Comparison of ENCODE assay signal across 20 cellular contexts in the genomic region with DNA sequence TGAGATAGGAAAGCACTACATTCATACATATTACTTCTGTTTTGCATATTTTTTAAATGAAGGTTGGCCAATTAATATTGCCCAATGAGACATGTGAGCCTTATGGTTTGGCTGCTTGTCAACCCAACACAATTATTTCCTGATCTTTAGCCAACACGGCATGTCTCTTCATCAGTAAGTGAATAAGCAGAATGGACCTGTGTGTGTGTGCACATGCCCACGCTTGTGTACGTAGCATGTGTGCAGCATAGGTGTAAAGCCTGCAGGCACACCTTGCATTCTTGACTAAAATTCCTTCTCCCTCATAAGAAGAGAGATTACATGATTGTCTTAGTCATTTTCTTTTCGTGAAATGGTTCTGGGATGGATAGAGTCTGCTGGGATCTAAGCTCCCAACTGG.
DNase-seq lines count a peak whose midpoint lies in the region; TF ChIP-seq lines count a peak whose summit lies in the region.
"Had no signal": no experiment of that assay in that cellular context is flagged by ENCODE, and none has a peak within 500 bp of the region (broad histone marks: within the 10 kb centered on the region; RNA-seq: fewer than 3 reads in every experiment).

No MANE protein-coding gene starts in this region.

- peak; percentile 33 for DNase-seq in NCI-H1105 (lab: John Stamatoyannopoulos, UW)
- peak; percentile 48 for DNase-seq in fibroblast of peridontal ligament (ENCODE audit: extremely low read depth)
- no peak for DNase-seq in progenitor cell of endocrine pancreas (ENCODE audit: low spot score, unreplicated experiment)
- no peak for DNase-seq in amniotic stem cell (lab: John Stamatoyannopoulos, UW)
- DNase-seq in stimulated activated naive CD4-positive, alpha-beta T cell (lab: John Stamatoyannopoulos, UW): no peak
- no peak for DNase-seq in effector CD8-positive, alpha-beta T cell (lab: John Stamatoyannopoulos, UW)
- no peak for DNase-seq in immature natural killer cell
- DNase-seq: adrenal gland; cerebellar nuclear complex; DMS153; H7; lower lobe of right lung; naive thymus-derived CD8-positive, alpha-beta T cell; NCI-H1417; NCI-H2227 treated with DMSO at 0.1 percent for 48 hours; SJCRH30; spleen; T-helper 17 cell; thyroid gland had no signal

- H3K27me3 Mint-ChIP-seq in brain (peaks cover 3% of the 10 kb centered on the region), progenitor cell of endocrine pancreas (no peaks in the 10 kb centered on the region), immature natural killer cell (ENCODE audit: low read depth in 3 of 3) (peaks cover 0 to 8% (median 4%) of the 10 kb centered on the region in 3 donors)

- no peaks in the 10 kb centered on the region for H3K36me3 Mint-ChIP-seq in brain
- no peaks in the 10 kb centered on the region for H3K36me3 Mint-ChIP-seq in progenitor cell of endocrine pancreas (ENCODE audit: insufficient read depth)
- H3K36me3 Mint-ChIP-seq in immature natural killer cell: no peaks in the 10 kb centered on the region
- H3K36me3 Mint-ChIP-seq: naive thymus-derived CD8-positive, alpha-beta T cell had no signal

- H3K27ac Mint-ChIP-seq in brain: peak overlapping the region in 4 of 5 experiments; percentile 14 to 77 (median 66)
- peak overlapping the region; percentile 90 for H3K27ac Mint-ChIP-seq in progenitor cell of endocrine pancreas
- no peak overlapping the region for H3K27ac Mint-ChIP-seq in immature natural killer cell
- H3K27ac Mint-ChIP-seq: naive thymus-derived CD8-positive, alpha-beta T cell; T-helper 17 cell had no signal

- H3K4me1 Mint-ChIP-seq in brain (peaks cover 75% of the 10 kb centered on the region), progenitor cell of endocrine pancreas (ENCODE audit: low read depth) (peaks cover 50% of the 10 kb centered on the region), immature natural killer cell (no peaks in the 10 kb centered on the region)
- H3K4me1 Mint-ChIP-seq: naive thymus-derived CD8-positive, alpha-beta T cell; T-helper 17 cell had no signal

- H3K9me3 Mint-ChIP-seq in brain: peaks cover 0 to 1% (median 0%) of the 10 kb centered on the region in 5 experiments
- H3K9me3 Mint-ChIP-seq in progenitor cell of endocrine pancreas (ENCODE audit: low read depth): no peaks in the 10 kb centered on the region
- no peaks in the 10 kb centered on the region for H3K9me3 Mint-ChIP-seq in immature natural killer cell
- H3K9me3 Mint-ChIP-seq: naive thymus-derived CD8-positive, alpha-beta T cell had no signal

- TF ChIP-seq CTCF in brain (conservative IDR thresholded peaks at IDR 0.05) (no peak), progenitor cell of endocrine pancreas (IDR thresholded peaks at IDR 0.05; ENCODE audit: unreplicated experiment) (no peak)

- H3K4me3 Mint-ChIP-seq in brain: peak overlapping the region in 2 of 5 experiments; percentile 12 to 56
- H3K4me3 Mint-ChIP-seq in progenitor cell of endocrine pancreas (ENCODE audit: low read depth): no peak overlapping the region
- H3K4me3 Mint-ChIP-seq in immature natural killer cell: no peak overlapping the region
- H3K4me3 Mint-ChIP-seq: naive thymus-derived CD8-positive, alpha-beta T cell; T-helper 17 cell had no signal

Comparison
In these comparisons a context has a peak if more than half of its experiments do, and no peak if none do; other contexts are left out.
1. DNase-seq: peak in NCI-H1105 (single experiment) and fibroblast of peridontal ligament (single experiment); none in progenitor cell of endocrine pancreas (single experiment), amniotic stem cell (single experiment), stimulated activated naive CD4-positive, alpha-beta T cell (0 of 6), effector CD8-positive, alpha-beta T cell (single experiment) and immature natural killer cell (0 of 3).
2. H3K27ac Mint-ChIP-seq: peak in brain (4 of 5) and progenitor cell of endocrine pancreas (single experiment); none in immature natural killer cell (0 of 6).